ENCODE assay signal across 27 cellular contexts in genomic region chr12:90167501-90167900, GRCh38.
"Had no signal": no experiment of that assay in that cellular context is flagged by ENCODE, and none has a peak within 500 bp of the region (broad histone marks: within the 10 kb centered on the region; RNA-seq: fewer than 3 reads in every experiment).

No MANE protein-coding gene starts in this region.

- H3K4me3 ChIP-seq: ascending aorta, cardiac muscle cell, Peyer's patch, SJSA1 had no signal

- H3K36me3 ChIP-seq: ascending aorta, cardiac muscle cell, Peyer's patch, SJSA1 had no signal

- H3K9me3 ChIP-seq: ascending aorta, Peyer's patch, SJSA1 had no signal

- H3K4me3 Mint-ChIP-seq: activated CD8-positive, alpha-beta memory T cell treated with anti-CD3 and anti-CD28 coated beads, Interleukin-2, amount 10 ng/mL, durations not matched to agents 7 days and 5 days; activated CD8-positive, alpha-beta T cell treated with anti-CD3 and anti-CD28 coated beads, Interleukin-2, amount 10 ng/mL, durations not matched to agents 7 days and 5 days; activated naive CD8-positive, alpha-beta T cell treated with anti-CD3 and anti-CD28 coated beads, Interleukin-2, amount 50 U/mL, for 24 hours; activated T-cell treated with anti-CD3 and anti-CD28 coated beads, Interleukin-2, amount 50 U/mL, for 24 hours; brain; T-helper 1 cell treated with Interleukin-12 subunit alpha and Interleukin-12 subunit beta and Interleukin-4 antibody, amounts not matched to agents 30 μg/mL and 1 μg/mL, for 36 hours; WTC11 had no signal

- H3K9me3 Mint-ChIP-seq: activated naive CD4-positive, alpha-beta T cell treated with anti-CD3 and anti-CD28 coated beads, Interleukin-2, amount 50 U/mL, for 72 hours; activated naive CD8-positive, alpha-beta T cell treated with anti-CD3 and anti-CD28 coated beads, Interleukin-2, amount 50 U/mL, for 24 hours; activated T-cell treated with anti-CD3 and anti-CD28 coated beads, Interleukin-2, amount 50 U/mL, for 24 hours; T-helper 1 cell treated with Interleukin-12 subunit alpha and Interleukin-12 subunit beta and Interleukin-4 antibody, amounts not matched to agents 30 μg/mL and 1 μg/mL, for 36 hours had no signal

- H3K36me3 Mint-ChIP-seq: activated CD8-positive, alpha-beta memory T cell treated with anti-CD3 and anti-CD28 coated beads, Interleukin-2, amount 10 ng/mL, durations not matched to agents 7 days and 5 days; activated naive CD4-positive, alpha-beta T cell treated with anti-CD3 and anti-CD28 coated beads, Interleukin-2, amount 50 U/mL, for 72 hours; brain had no signal

- H3K4me1 Mint-ChIP-seq: activated CD8-positive, alpha-beta memory T cell treated with anti-CD3 and anti-CD28 coated beads, Interleukin-2, amount 10 ng/mL, durations not matched to agents 7 days and 5 days; activated naive CD8-positive, alpha-beta T cell treated with anti-CD3 and anti-CD28 coated beads, Interleukin-2, amount 50 U/mL, for 24 hours had no signal

- H3K4me1 ChIP-seq: ascending aorta, Peyer's patch, SJSA1 had no signal

- H3K27ac Mint-ChIP-seq: activated CD8-positive, alpha-beta memory T cell treated with anti-CD3 and anti-CD28 coated beads, Interleukin-2, amount 10 ng/mL, durations not matched to agents 7 days and 5 days; activated CD8-positive, alpha-beta T cell treated with anti-CD3 and anti-CD28 coated beads, Interleukin-2, amount 10 ng/mL, durations not matched to agents 7 days and 5 days; activated naive CD4-positive, alpha-beta T cell treated with anti-CD3 and anti-CD28 coated beads, Interleukin-2, amount 50 U/mL, for 72 hours; activated naive CD8-positive, alpha-beta T cell treated with anti-CD3 and anti-CD28 coated beads, Interleukin-2, amount 50 U/mL, for 24 hours; activated T-cell treated with anti-CD3 and anti-CD28 coated beads, Interleukin-2, amount 50 U/mL, for 24 hours; T-helper 1 cell treated with Interleukin-12 subunit alpha and Interleukin-12 subunit beta and Interleukin-4 antibody, amounts not matched to agents 30 μg/mL and 1 μg/mL, for 36 hours; WTC11 had no signal

- H3K27me3 ChIP-seq: ascending aorta, cardiac muscle cell, Peyer's patch, SJSA1 had no signal

- DNase-seq: activated CD4-positive, alpha-beta T cell treated with anti-CD3 and anti-CD28 coated beads for 48 hours; activated CD4-positive, alpha-beta T cell treated with anti-CD3 and anti-CD28 coated beads, Interleukin-2, amount 50 U/mL, for 4 hours; activated CD4-positive, CD25-positive, alpha-beta regulatory T cell treated with anti-CD3 and anti-CD28 coated beads, Interleukin-2, amount 50 U/mL, for 72 hours; activated CD8-positive, alpha-beta memory T cell treated with anti-CD3 and anti-CD28 coated beads, Interleukin-2, amount 10 ng/mL, durations not matched to agents 7 days and 5 days; activated CD8-positive, alpha-beta T cell treated with anti-CD3 and anti-CD28 coated beads, Interleukin-2, amount 10 ng/mL, durations not matched to agents 7 days and 5 days; activated effector memory CD4-positive, alpha-beta T cell treated with anti-CD3 and anti-CD28 coated beads, Interleukin-2, amount 50 U/mL, for 16 hours; activated naive CD4-positive, alpha-beta T cell treated with Interleukin-2 at 50 U/mL for 16 hours; activated naive CD8-positive, alpha-beta T cell treated with anti-CD3 and anti-CD28 coated beads, Interleukin-2, amount 50 U/mL, for 24 hours; activated T-cell treated with anti-CD3 and anti-CD28 coated beads, Interleukin-2, amount 50 U/mL, for 24 hours; amniotic stem cell; KG1; NCI-H1048; NCI-H1930; NCI-H2171; NCI-H226; NCI-H510A; NCI-H526 treated with DMSO at 0.1 percent for 48 hours; NCI-H82; Peyer's patch; SHP77 had no signal

- ATAC-seq: activated CD8-positive, alpha-beta memory T cell treated with anti-CD3 and anti-CD28 coated beads, Interleukin-2, amount 10 ng/mL, durations not matched to agents 7 days and 5 days; activated CD8-positive, alpha-beta T cell treated with anti-CD3 and anti-CD28 coated beads, Interleukin-2, amount 10 ng/mL, durations not matched to agents 7 days and 5 days; activated naive CD4-positive, alpha-beta T cell treated with anti-CD3 and anti-CD28 coated beads, Interleukin-2, amount 50 U/mL, for 72 hours; activated naive CD8-positive, alpha-beta T cell treated with anti-CD3 and anti-CD28 coated beads, Interleukin-2, amount 50 U/mL, for 24 hours; WTC11 had no signal

- H3K27ac ChIP-seq: ascending aorta, cardiac muscle cell, Peyer's patch, SJSA1 had no signal
